17 cellular contexts compared by ENCODE assay signal in the genomic region with DNA sequence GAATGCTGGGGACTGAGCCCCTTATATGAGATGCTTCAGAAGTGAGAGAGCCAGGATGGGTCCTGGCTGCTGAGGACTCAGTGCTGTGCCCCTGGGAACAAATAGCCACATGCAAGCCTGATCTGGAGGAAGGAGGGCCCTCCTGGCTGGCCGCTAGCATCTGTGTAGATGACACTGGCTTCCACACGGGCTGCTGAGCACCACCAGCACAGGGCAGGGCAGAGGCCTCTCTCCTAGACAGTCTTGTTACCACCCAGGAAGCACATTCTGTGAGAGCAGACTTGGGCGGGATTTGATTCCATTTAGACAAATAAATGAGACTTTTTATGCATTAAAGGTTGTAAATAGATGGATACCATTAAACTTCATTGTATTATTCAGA. TPM values are rescaled to one million over a fixed set of nuclear protein-coding genes. Genes with fewer than 3 reads are reported as not detected.
A peak's percentile ranks its signal among the peaks of the same experiment; 100 is the strongest.
DNase-seq lines count a peak whose midpoint lies in the region; ATAC-seq, FAIRE-seq and TF ChIP-seq lines count a peak whose summit lies in the region.
"Had no signal": no experiment of that assay in that cellular context is flagged by ENCODE, and none has a peak within 500 bp of the region (broad histone marks: within the 10 kb centered on the region; RNA-seq: fewer than 3 reads in every experiment).

No MANE protein-coding gene starts in this region.

- no peak for TF ChIP-seq EP300 in HepG2 (IDR thresholded peaks at IDR 0.05; ENCODE audit: low read depth in 2 of 2, low read length in 2 of 2)
- TF ChIP-seq EP300 in HepG2 (CRISPR knock-in tag; IDR thresholded peaks at IDR 0.05; ENCODE audit: borderline replicate concordance) = no peak
- TF ChIP-seq EP300 in tibial nerve (IDR thresholded peaks at IDR 0.05) = no peak

- H2AFZ ChIP-seq in H9 (ENCODE audit: low read length) = no peak overlapping the region
- no peak overlapping the region for H2AFZ ChIP-seq in HepG2 (ENCODE audit: low read length)

- peaks cover 0 to 9% of the 10 kb centered on the region in 2 experiments; a peak in 2 of 4 replicates for H3K4me1 Mint-ChIP-seq in H9

- H3K79me2 ChIP-seq in H9 (ENCODE audit: insufficient read depth, low read length) (no peaks in the 10 kb centered on the region), HepG2 (ENCODE audit: insufficient read depth, low read length) (no peaks in the 10 kb centered on the region)

- no peaks in the 10 kb centered on the region for H3K23me2 ChIP-seq in H9 (ENCODE audit: insufficient read length, low read depth, low read length, poor library complexity, severe bottlenecking)

- no peak overlapping the region for H3K27ac ChIP-seq in H9 (ENCODE audit: insufficient read length, low read depth, low read length)
- H3K27ac ChIP-seq in HepG2 (ENCODE audit: extremely low read length, insufficient read depth, low read length) = no peak overlapping the region
- H3K27ac ChIP-seq in tibial nerve = peak overlapping the region in 3 of 4 donors; percentile 63 to 80 (median 75)

- no peak overlapping the region for H3K23ac ChIP-seq in H9 (ENCODE audit: insufficient read length, low read depth, low read length)

- no peaks in the 10 kb centered on the region for H3K79me1 ChIP-seq in H9 (ENCODE audit: insufficient read depth, low read depth, low read length, poor library complexity, severe bottlenecking)

- H3T11ph ChIP-seq in H9 (ENCODE audit: low read length) = no peak overlapping the region

- H3K14ac ChIP-seq in H9 (ENCODE audit: insufficient read depth, low read length) = no peak overlapping the region

- no peak overlapping the region for H3K4ac ChIP-seq in H9 (ENCODE audit: low read depth, low read length)

- intact Hi-C loops in HepG2 (cut with micrococcal nuclease; ENCODE audit: unreplicated experiment) = no loop called here

- H2BK15ac ChIP-seq in H9 (ENCODE audit: low read depth, low read length) = no peak overlapping the region

- H2BK20ac ChIP-seq in H9 (ENCODE audit: low read depth, low read length, poor library complexity, severe bottlenecking) = no peak overlapping the region

- POLR2A ChIA-PET in HepG2 (lab: Yijun Ruan, JAX) = no interaction called here

- TF ChIP-seq CTCF in H9 (conservative IDR thresholded peaks at IDR 0.05) = no peak
- TF ChIP-seq CTCF in HepG2 (CRISPR knock-in tag; IDR thresholded peaks at IDR 0.05) = no peak
- no peak for TF ChIP-seq CTCF in tibial nerve (IDR thresholded peaks at IDR 0.05)

- no peak overlapping the region for H3K4me3 ChIP-seq in HepG2 (replicated peaks in 1 of 3; ENCODE audit: insufficient read depth in 1 of 3, low read depth in 2 of 3, low read length in 3 of 3)
- no peak overlapping the region for H3K4me3 ChIP-seq in tibial nerve

- no peaks in the 10 kb centered on the region for H3K9me3 ChIP-seq in H9 (ENCODE audit: control insufficient read depth, low read depth, low read length)
- H3K9me3 ChIP-seq in HepG2 (ENCODE audit: low read length) = no peaks in the 10 kb centered on the region
- H3K9me3 ChIP-seq in tibial nerve = no peaks in the 10 kb centered on the region

- H3K4me3 Mint-ChIP-seq in H9 = no peak overlapping the region
- H3K4me3 Mint-ChIP-seq: memory B cell; naive thymus-derived CD8-positive, alpha-beta T cell had no signal

- peaks cover 3 to 5% of the 10 kb centered on the region in 2 experiments; a peak in 3 of 5 replicates for H3K9me3 Mint-ChIP-seq in H9

- peaks cover 0 to 3% (median 0%) of the 10 kb centered on the region in 3 experiments; a peak in 3 of 7 replicates for H3K36me3 Mint-ChIP-seq in H9 (ENCODE audit: insufficient read depth in 1 of 3, low read depth in 3 of 3)
- H3K36me3 Mint-ChIP-seq: naive thymus-derived CD8-positive, alpha-beta T cell had no signal

- no peak overlapping the region for H3K18ac ChIP-seq in H9 (ENCODE audit: insufficient read length, low read depth, low read length)

- no peak overlapping the region for H3K27ac Mint-ChIP-seq in H9
- H3K27ac Mint-ChIP-seq: memory B cell; naive thymus-derived CD8-positive, alpha-beta T cell had no signal

- WGBS in H9 (ENCODE audit: extremely low coverage, insufficient read length, low lambda C conversion rate) = no CpG with 5 or more reads among the region's 3 CpGs
- WGBS in HepG2 (ENCODE audit: low lambda C conversion rate) = 19% methylated on average over 3 of the region's 3 CpGs
- WGBS in tibial nerve, 2 donors = 58 to 68% methylated on average over 3 of the region's 3 CpGs

- H3K4me2 ChIP-seq in H9 (ENCODE audit: insufficient read depth, insufficient read length, low read length) = no peak overlapping the region
- no peak overlapping the region for H3K4me2 ChIP-seq in HepG2 (ENCODE audit: low read depth, low read length)

- no peak overlapping the region for H2BK120ac ChIP-seq in H9 (ENCODE audit: low read depth, low read length, poor library complexity, severe bottlenecking)

- H3K27me3 Mint-ChIP-seq in H9 (ENCODE audit: low read depth) = peaks cover 2% of the 10 kb centered on the region; the same call in 1 of the 2 replicates
- H3K27me3 Mint-ChIP-seq: memory B cell; naive thymus-derived CD8-positive, alpha-beta T cell had no signal

- H3K9ac ChIP-seq in H9 (ENCODE audit: extremely low read depth, insufficient read length, low read length) = no peak overlapping the region
- no peak overlapping the region for H3K9ac ChIP-seq in HepG2 (ENCODE audit: insufficient read depth, low read depth, low read length)

- no peaks in the 10 kb centered on the region for H3K27me3 ChIP-seq in H9 (ENCODE audit: insufficient read depth, low read length)
- no peaks in the 10 kb centered on the region for H3K27me3 ChIP-seq in HepG2 (ENCODE audit: control insufficient read depth in 1 of 2, insufficient read depth in 2 of 2, low read length in 2 of 2)
- no peaks in the 10 kb centered on the region for H3K27me3 ChIP-seq in tibial nerve

- H2BK12ac ChIP-seq in H9 (ENCODE audit: insufficient read length, low read depth, low read length) = no peak overlapping the region

- FAIRE-seq in HepG2 (lab: Jason Lieb, UNC) = no peak
- FAIRE-seq: islet of Langerhans, small intestine had no signal

- H3K4me1 ChIP-seq in H9 (ENCODE audit: insufficient read depth, low read length) (no peaks in the 10 kb centered on the region), HepG2 (ENCODE audit: insufficient read depth, low read length) (no peaks in the 10 kb centered on the region), tibial nerve (peaks cover 0 to 39% (median 13%) of the 10 kb centered on the region in 4 donors)

- in situ Hi-C loops in HepG2 (cut with HindIII; ENCODE audit: extremely low pct_ligation_motif_present, low pct_unique_long_range_greater_than_20kb) = no loop called here

- CTCF ChIA-PET in HepG2 (lab: Yijun Ruan, JAX; ENCODE audit: low intra/inter-chr PET ratio, low total read pairs) = no interaction called here

- H4K20me1 ChIP-seq in H9 (ENCODE audit: control insufficient read depth, insufficient read depth, insufficient read length) (no peaks in the 10 kb centered on the region), HepG2 (ENCODE audit: insufficient read depth, low read length) (no peaks in the 10 kb centered on the region)

- TF ChIP-seq POLR2A in HepG2 (IDR thresholded peaks at IDR 0.05; ENCODE audit: insufficient read depth in 1 of 2, low read depth in 2 of 2, low read length in 2 of 2) (no peak), tibial nerve (IDR thresholded peaks at IDR 0.05) (no peak)

- H2BK5ac ChIP-seq in H9 (ENCODE audit: insufficient read length, low read length) = no peak overlapping the region

- TF ChIP-seq RAD21 in HepG2 (CRISPR knock-in tag; IDR thresholded peaks at IDR 0.05) = no peak

- no peak overlapping the region for H4K5ac ChIP-seq in H9 (ENCODE audit: insufficient read length, low read depth, low read length)

- H3K36me3 ChIP-seq in HepG2 (replicated peaks in 1 of 2; ENCODE audit: control insufficient read depth in 1 of 2, insufficient read depth in 2 of 2, low read length in 2 of 2) (no peaks in the 10 kb centered on the region), tibial nerve (peaks cover 0 to 1% (median 0%) of the 10 kb centered on the region in 3 donors)

- no peak overlapping the region for H3K56ac ChIP-seq in H9 (ENCODE audit: insufficient read length, low read depth, low read length)

- peak; percentile 33 for DNase-seq in H9
- DNase-seq in cerebellar cortex (ENCODE audit: low spot score) = peak; percentile 25
- DNase-seq in HepG2 (ENCODE audit: low spot score) = no peak
- DNase-seq in tibial nerve (ENCODE audit: low spot score in 2 of 2) = no peak
- DNase-seq in activated CD4-positive, alpha-beta T cell treated with anti-CD3 and anti-CD28 coated beads for 48 hours = no peak
- no peak for DNase-seq in NCI-H524 (lab: John Stamatoyannopoulos, UW)
- DNase-seq in NCI-H1417 (lab: John Stamatoyannopoulos, UW) = no peak
- DNase-seq: activated naive CD4-positive, alpha-beta T cell; activated T-cell treated with anti-CD3 and anti-CD28 coated beads for 4 hours; COR-L47; naive thymus-derived CD8-positive, alpha-beta T cell; NCI-H1105; NCI-H510A treated with DMSO at 0.1 percent for 48 hours; small intestine; stimulated activated CD4-positive, alpha-beta T cell treated with anti-CD3 and anti-CD28 coated beads, Interleukin-4, amount 100 ng/mL, for 4 hours had no signal

- H4K8ac ChIP-seq in H9 (replicated peaks; ENCODE audit: insufficient read length, low read depth, low read length) = no peak overlapping the region

- BruUV-seq in HepG2 (replicated peaks; lab: Mats Ljungman, UMichigan) = no TSS peak

- H4K91ac ChIP-seq in H9 (ENCODE audit: insufficient read length, low read depth, low read length) = no peak overlapping the region

- no peak overlapping the region for H2AK5ac ChIP-seq in H9 (ENCODE audit: insufficient read length, low read length)

- peak; percentile 72 for ATAC-seq in HepG2
- ATAC-seq: naive thymus-derived CD8-positive, alpha-beta T cell had no signal

RNA-seq across cellular contexts. Expression of a gene that starts 48.0 kb away (rescaled TPM):
- total RNA-seq in H9 (2021) (29.5 and 31.7 TPM in 2 replicates), HepG2 (2016; rRNA removed; fragmentation: Illumina TruSeq; extraction: Trizol) (56.5 and 109 TPM in 2 replicates), tibial nerve (10 to 100 TPM; 53.7 to 78.0 (median 73.3) TPM)
- 17.1 and 19.6 TPM in 2 replicates for total RNA-seq in HepG2 (2016; cell fraction: cytosol; rRNA removed; fragmentation: Illumina TruSeq; extraction: Trizol; ENCODE audit: low read depth)
- 63.9 and 99.8 TPM in 2 replicates for total RNA-seq in HepG2 (2016; cell fraction: insoluble cytoplasmic fraction; rRNA removed; fragmentation: Illumina TruSeq; extraction: Trizol)
- total RNA-seq in HepG2 (2016; cell fraction: membrane; rRNA removed; fragmentation: Illumina TruSeq; extraction: Trizol) = 84.3 and 86.0 TPM in 2 replicates
- total RNA-seq in HepG2 (2016; cell fraction: nucleus; rRNA removed; fragmentation: Illumina TruSeq; extraction: Trizol) = 64.5 and 64.7 TPM in 2 replicates
- polyA plus RNA-seq in HepG2 (2011; rRNA removed) = 43.9 and 46.1 TPM in 2 replicates
- polyA plus RNA-seq in HepG2 (2011; cell fraction: cytosol; rRNA removed) = 25.5 and 35.4 TPM in 2 replicates
- polyA plus RNA-seq in HepG2 (2011; cell fraction: nucleus; rRNA removed) = 44.8 and 58.7 TPM in 2 replicates
- 43.4 and 52.1 TPM in 2 replicates for polyA plus RNA-seq in HepG2 (2012)
- 20.6 and 23.0 TPM in 2 replicates for polyA plus RNA-seq in HepG2 (2016; cell fraction: cytosol; fragmentation: Illumina TruSeq; extraction: Trizol; ENCODE audit: low read depth)
- polyA plus RNA-seq in HepG2 (2016; cell fraction: insoluble cytoplasmic fraction; fragmentation: Illumina TruSeq; extraction: Trizol; ENCODE audit: low read depth) = 101 and 102 TPM in 2 replicates
- polyA plus RNA-seq in HepG2 (2016; cell fraction: membrane; fragmentation: Illumina TruSeq; extraction: Trizol; ENCODE audit: low read depth) = 67.1 and 72.2 TPM in 2 replicates
- 80.2 and 81.9 TPM in 2 replicates for polyA plus RNA-seq in HepG2 (2016; cell fraction: nucleus; fragmentation: Illumina TruSeq; extraction: Trizol; ENCODE audit: insufficient read depth, low read depth)
- 36.2 and 75.5 TPM in 2 replicates for polyA minus RNA-seq in HepG2 (2011; rRNA and poly(A)+ RNA removed; ENCODE audit: low replicate concordance)
- polyA minus RNA-seq in HepG2 (2011; cell fraction: cytosol; rRNA and poly(A)+ RNA removed) = 24.4 and 29.4 TPM in 2 replicates
- 53.6 and 59.6 TPM in 2 replicates for polyA minus RNA-seq in HepG2 (2011; cell fraction: nucleus; rRNA and poly(A)+ RNA removed)

RNA-seq across cellular contexts. Expression of a gene that starts 48.4 kb away (rescaled TPM):
- total RNA-seq in H9 (2021) = 1.0 and 1.3 TPM in 2 replicates
- 4.6 and 5.4 TPM in 2 replicates for total RNA-seq in HepG2 (2016; rRNA removed; fragmentation: Illumina TruSeq; extraction: Trizol)
- 6.8 and 8.3 TPM in 2 replicates for total RNA-seq in HepG2 (2016; cell fraction: cytosol; rRNA removed; fragmentation: Illumina TruSeq; extraction: Trizol; ENCODE audit: low read depth)
- total RNA-seq in HepG2 (2016; cell fraction: insoluble cytoplasmic fraction; rRNA removed; fragmentation: Illumina TruSeq; extraction: Trizol) = 3.3 and 3.9 TPM in 2 replicates
- total RNA-seq in HepG2 (2016; cell fraction: membrane; rRNA removed; fragmentation: Illumina TruSeq; extraction: Trizol) = 15.8 and 17.8 TPM in 2 replicates
- 5.2 and 5.7 TPM in 2 replicates for total RNA-seq in HepG2 (2016; cell fraction: nucleus; rRNA removed; fragmentation: Illumina TruSeq; extraction: Trizol)
- 14.7 and 17.0 TPM in 2 replicates for polyA plus RNA-seq in HepG2 (2011; rRNA removed)
- polyA plus RNA-seq in HepG2 (2011; cell fraction: cytosol; rRNA removed) = 12.2 and 12.3 TPM in 2 replicates
- 19.1 and 22.3 TPM in 2 replicates for polyA plus RNA-seq in HepG2 (2011; cell fraction: nucleus; rRNA removed)
- 19.7 and 20.6 TPM in 2 replicates for polyA plus RNA-seq in HepG2 (2012)
- polyA plus RNA-seq in HepG2 (2016; cell fraction: cytosol; fragmentation: Illumina TruSeq; extraction: Trizol; ENCODE audit: low read depth) = 46.0 and 49.0 TPM in 2 replicates
- polyA plus RNA-seq in HepG2 (2016; cell fraction: insoluble cytoplasmic fraction; fragmentation: Illumina TruSeq; extraction: Trizol; ENCODE audit: low read depth) = 12.2 and 19.6 TPM in 2 replicates
- polyA plus RNA-seq in HepG2 (2016; cell fraction: membrane; fragmentation: Illumina TruSeq; extraction: Trizol; ENCODE audit: low read depth) = 66.4 and 70.7 TPM in 2 replicates
- 21.7 and 23.0 TPM in 2 replicates for polyA plus RNA-seq in HepG2 (2016; cell fraction: nucleus; fragmentation: Illumina TruSeq; extraction: Trizol; ENCODE audit: insufficient read depth, low read depth)
- polyA minus RNA-seq in HepG2 (2011; rRNA and poly(A)+ RNA removed; ENCODE audit: low replicate concordance) = 4.1 and 12.5 TPM in 2 replicates
- polyA minus RNA-seq in HepG2 (2011; cell fraction: cytosol; rRNA and poly(A)+ RNA removed) = 4.6 and 5.2 TPM in 2 replicates
- 14.3 and 19.6 TPM in 2 replicates for polyA minus RNA-seq in HepG2 (2011; cell fraction: nucleus; rRNA and poly(A)+ RNA removed)
- total RNA-seq in tibial nerve = 10 to 100 TPM; 41.0 to 46.8 (median 42.6) TPM

Comparison
In these comparisons a context has a peak if more than half of its experiments do, and no peak if none do; other contexts are left out.
1. DNase-seq: peak in H9 (single experiment) and cerebellar cortex (single experiment); none in HepG2 (single experiment), tibial nerve (0 of 2), activated CD4-positive, alpha-beta T cell treated with anti-CD3 and anti-CD28 coated beads for 48 hours (single experiment), NCI-H524 (0 of 2) and NCI-H1417 (0 of 3).
2. H3K27ac ChIP-seq: peak in tibial nerve (3 of 4); none in H9 (single experiment) and HepG2 (single experiment).